Comparison of ENCODE assay signal across 9 cellular contexts in genomic region chr10:102247724-102248123, GRCh38. TPM values are rescaled to one million over a fixed set of nuclear protein-coding genes. Genes with fewer than 3 reads are reported as not detected.
A peak's percentile ranks its signal among the peaks of the same experiment; 100 is the strongest.
DNase-seq lines count a peak whose midpoint lies in the region; ATAC-seq, FAIRE-seq and TF ChIP-seq lines count a peak whose summit lies in the region.
"Had no signal": no experiment of that assay in that cellular context is flagged by ENCODE, and none has a peak within 500 bp of the region (broad histone marks: within the 10 kb centered on the region; RNA-seq: fewer than 3 reads in every experiment).

No MANE protein-coding gene starts in this region.

- H3F3A ChIP-seq in MM.1S (ENCODE audit: insufficient read depth, low read length): no peaks in the 10 kb centered on the region

- no peak for FAIRE-seq in GM12878 (lab: Jason Lieb, UNC)

- H3K9me3 ChIP-seq in Caco-2: no peaks in the 10 kb centered on the region
- no peaks in the 10 kb centered on the region for H3K9me3 ChIP-seq in MM.1S (replicated peaks; ENCODE audit: insufficient read depth, low read length)
- H3K9me3 ChIP-seq in GM12878 (replicated peaks; ENCODE audit: control insufficient read depth, insufficient read depth, low read length): no peaks in the 10 kb centered on the region
- H3K9me3 ChIP-seq in esophagus squamous epithelium: no peaks in the 10 kb centered on the region

- H3K4me2 ChIP-seq in MM.1S (ENCODE audit: low read depth, low read length) (peak overlapping the region; percentile 88), GM12878 (ENCODE audit: control insufficient read depth, insufficient read depth) (peak overlapping the region; percentile 92)

- TF ChIP-seq CTCF in Caco-2 (IDR thresholded peaks at IDR 0.05; ENCODE audit: insufficient read depth in 1 of 2, low read depth in 1 of 2, low read length in 1 of 2, severe bottlenecking in 1 of 2, unreplicated experiment in 1 of 2): no peak
- no peak for TF ChIP-seq CTCF in MM.1S (IDR thresholded peaks at IDR 0.05; ENCODE audit: low read length)
- TF ChIP-seq CTCF in GM12878 (IDR thresholded peaks at IDR 0.05 in 2 of 3, conservative IDR thresholded peaks at IDR 0.05 in 1 of 3; ENCODE audit: control insufficient read depth in 2 of 3, extremely low read depth in 1 of 3, insufficient read depth in 1 of 3, low read depth in 3 of 3, low read length in 3 of 3): no peak
- no peak for TF ChIP-seq CTCF in nephron progenitor cell (IDR thresholded peaks at IDR 0.05)
- TF ChIP-seq CTCF in omental fat pad (IDR thresholded peaks at IDR 0.05): no peak
- no peak for TF ChIP-seq CTCF in esophagus squamous epithelium (IDR thresholded peaks at IDR 0.05)

- no peaks in the 10 kb centered on the region for H3K9me2 ChIP-seq in MM.1S (replicated peaks; ENCODE audit: insufficient read depth, low read length)

- no peak for ATAC-seq in GM12878
- no peak for ATAC-seq in omental fat pad (ENCODE audit: low FRiP score)

- H3K79me2 ChIP-seq in MM.1S (ENCODE audit: low read length) (peaks cover 73% of the 10 kb centered on the region), GM12878 (ENCODE audit: control insufficient read depth, insufficient read depth, low read length) (peaks cover 62% of the 10 kb centered on the region)

- no peaks in the 10 kb centered on the region for H3K27me3 Mint-ChIP-seq in Caco-2 (ENCODE audit: insufficient read depth, unreplicated experiment)
- peaks cover 10% of the 10 kb centered on the region for H3K27me3 Mint-ChIP-seq in nephron progenitor cell (ENCODE audit: low read depth, poor library complexity)

- H2AFZ ChIP-seq in MM.1S (ENCODE audit: low read length) (no peak overlapping the region), GM12878 (ENCODE audit: control insufficient read depth, low read depth, low read length) (no peak overlapping the region)

- H3K4me3 Mint-ChIP-seq in Caco-2 (ENCODE audit: unreplicated experiment): peak overlapping the region; percentile 94
- H3K4me3 Mint-ChIP-seq in nephron progenitor cell: peak overlapping the region; percentile 99

- no peak for TF ChIP-seq RAD21 in GM12878 (IDR thresholded peaks at IDR 0.05; ENCODE audit: insufficient read depth, low read depth, low read length)

- H3K4me1 ChIP-seq in Caco-2: peaks cover 15% of the 10 kb centered on the region
- H3K4me1 ChIP-seq in MM.1S (ENCODE audit: low read length): peaks cover 22% of the 10 kb centered on the region
- H3K4me1 ChIP-seq in GM12878 (ENCODE audit: control insufficient read depth, insufficient read depth, low read length): peaks cover 4% of the 10 kb centered on the region; the same call in 1 of the 2 replicates
- peaks cover 15 to 62% (median 21%) of the 10 kb centered on the region in 3 donors for H3K4me1 ChIP-seq in esophagus squamous epithelium

- no peaks in the 10 kb centered on the region for H3K27me3 ChIP-seq in Caco-2 (replicated peaks; ENCODE audit: control insufficient read depth, insufficient read depth, low read length)
- no peaks in the 10 kb centered on the region for H3K27me3 ChIP-seq in MM.1S (replicated peaks; ENCODE audit: insufficient read depth, low read length)
- no peaks in the 10 kb centered on the region for H3K27me3 ChIP-seq in GM12878 (replicated peaks in 1 of 2; ENCODE audit: control insufficient read depth in 2 of 2, insufficient read depth in 2 of 2, low read length in 1 of 2)
- H3K27me3 ChIP-seq in esophagus squamous epithelium: no peaks in the 10 kb centered on the region

- intact Hi-C loops in Caco-2 (cut with micrococcal nuclease; ENCODE audit: unreplicated experiment): loop anchor here (5.0 kb wide), 3 partner anchors 95 to 495 kb away; partner anchors contain the start of genes NOLC1 and WBP1L
- intact Hi-C loops in GM12878 (cut with micrococcal nuclease; ENCODE audit: unreplicated experiment): no loop called here
- intact Hi-C loops in esophagus squamous epithelium (cut with DNase I): no loop called here

- peaks cover 17% of the 10 kb centered on the region for H4K20me1 ChIP-seq in MM.1S (ENCODE audit: insufficient read depth, low read length)
- H4K20me1 ChIP-seq in GM12878 (ENCODE audit: control insufficient read depth, insufficient read depth): no peaks in the 10 kb centered on the region

- TF ChIP-seq EP300 in GM12878 (IDR thresholded peaks at IDR 0.05; ENCODE audit: borderline replicate concordance in 1 of 2, control insufficient read depth in 1 of 2, low read depth in 2 of 2, low read length in 2 of 2): no peak

- H3K9me3 Mint-ChIP-seq in Caco-2 (ENCODE audit: unreplicated experiment) (no peaks in the 10 kb centered on the region), nephron progenitor cell (no peaks in the 10 kb centered on the region)

- no peak overlapping the region for H3K9ac ChIP-seq in MM.1S (ENCODE audit: low read length)
- no peak overlapping the region; the same call in 1 of the 2 replicates for H3K9ac ChIP-seq in GM12878 (ENCODE audit: control insufficient read depth, insufficient read depth, low read length)

- H3K27ac Mint-ChIP-seq in Caco-2 (ENCODE audit: unreplicated experiment) (no peak overlapping the region), nephron progenitor cell (no peak overlapping the region)

- peaks cover 38% of the 10 kb centered on the region for H3K4me1 Mint-ChIP-seq in Caco-2 (ENCODE audit: low read depth, unreplicated experiment)
- H3K4me1 Mint-ChIP-seq in nephron progenitor cell: peaks cover 37% of the 10 kb centered on the region

- in situ Hi-C loops in GM12878 (cut with MboI): no loop called here

- CTCF ChIA-PET in Caco-2 (lab: Charles Lee) (interaction anchor here (2.0 kb wide), 1 partner anchor 16 kb away, joined by 13 read pairs; no protein-coding TSS in a partner anchor), GM12878 (lab: Yijun Ruan, JAX) (interaction anchor here (0.6 to 5.1 kb wide), 12 partner anchors 11 to 677 kb away, joined by 3 to 49 read pairs (median 4); no protein-coding TSS in a partner anchor)

- SMC1A ChIA-PET in GM12878 (lab: Charles Lee; ENCODE audit: uncharacterized antibody, unreplicated experiment): interaction anchor here (0.8 to 2.2 kb wide), 7 partner anchors 12 to 102 kb away, joined by 3 to 7 read pairs (median 3); no protein-coding TSS in a partner anchor

- POLR2A ChIA-PET in Caco-2 (lab: Charles Lee): no interaction called here
- POLR2A ChIA-PET in GM12878 (lab: Charles Lee): interaction anchor here (0.5 to 1.8 kb wide), 5 partner anchors 15 to 849 kb away, joined by 3 to 6 read pairs (median 4); no protein-coding TSS in a partner anchor

- no peak for TF ChIP-seq POLR2A in GM12878 (IDR thresholded peaks at IDR 0.05; ENCODE audit: low read depth, low read length)
- no peak for TF ChIP-seq POLR2A in esophagus squamous epithelium (IDR thresholded peaks at IDR 0.05)

- no peak for DNase-seq in Caco-2
- no peak for DNase-seq in MM.1S
- no peak for DNase-seq in GM12878 (ENCODE audit: low read depth, low spot score)
- no peak for DNase-seq in nephron progenitor cell
- DNase-seq in omental fat pad (ENCODE audit: low spot score): no peak
- no peak for DNase-seq in esophagus squamous epithelium (lab: John Stamatoyannopoulos, UW)
- no peak for DNase-seq in NCI-H2227 treated with DMSO at 0.1 percent for 48 hours (lab: John Stamatoyannopoulos, UW)
- DNase-seq: GF-D8, hippocampal formation had no signal

- RAD21 ChIA-PET in GM12878 (lab: Charles Lee; ENCODE audit: unreplicated experiment): interaction anchor here (0.5 to 1.5 kb wide), 6 partner anchors 14 to 1249 kb away, joined by 3 to 16 read pairs (median 4); no protein-coding TSS in a partner anchor

- H3K36me3 ChIP-seq in Caco-2 (ENCODE audit: control insufficient read depth, insufficient read depth, low read length) (no peaks in the 10 kb centered on the region), MM.1S (replicated peaks; ENCODE audit: insufficient read depth, low read length) (no peaks in the 10 kb centered on the region), GM12878 (ENCODE audit: control insufficient read depth in 2 of 2, insufficient read depth in 2 of 2, low read length in 1 of 2) (0 out of 4 replicates have a peak, but pooled peaks cover 0 to 5% of the 10 kb centered on the region in 2 experiments), esophagus squamous epithelium (peaks cover 0 to 16% (median 5%) of the 10 kb centered on the region in 3 donors)

- BruUV-seq in Caco-2 (replicated peaks; lab: Mats Ljungman, UMichigan) (no TSS peak), GM12878 (replicated peaks; lab: Mats Ljungman, UMichigan) (no TSS peak)

- H3K27ac ChIP-seq in MM.1S (ENCODE audit: low read length) (no peak overlapping the region), GM12878 (ENCODE audit: control insufficient read depth, insufficient read depth) (no peak overlapping the region), esophagus squamous epithelium (no peak overlapping the region)

- H3K36me3 Mint-ChIP-seq in Caco-2 (ENCODE audit: insufficient read depth, unreplicated experiment) (peaks cover 16% of the 10 kb centered on the region), nephron progenitor cell (ENCODE audit: low read depth) (peaks cover 17% of the 10 kb centered on the region)

- no peak overlapping the region for H3K4me3 ChIP-seq in Caco-2 (ENCODE audit: low read depth, low read length)
- peak overlapping the region; percentile 78; the same call in 1 of the 2 replicates for H3K4me3 ChIP-seq in MM.1S (ENCODE audit: low read length)
- H3K4me3 ChIP-seq in GM12878: peak overlapping the region; percentile 86
- no peak overlapping the region for H3K4me3 ChIP-seq in esophagus squamous epithelium

RNA-seq across cellular contexts. Expression of gene GBF1, which starts 2.4 kb away (rescaled TPM):
- total RNA-seq in Caco-2 (2022) (69.1 and 69.8 TPM in 2 replicates), GM12878 (2014; rRNA removed) (21.4 and 23.0 TPM in 2 replicates), GM12878 (2014; rRNA removed; fragmentation: Illumina TruSeq; extraction: Trizol) (13.3 and 13.8 TPM in 2 replicates), GM12878 (2021) (38.8 and 42.0 TPM in 2 replicates), omental fat pad (10 to 100 TPM; 28.1 to 34.9 (median 31.6) TPM), esophagus squamous epithelium (10 to 100 TPM; 22.5 to 39.0 (median 28.6) TPM)
- total RNA-seq in GM12878 (2013; cell fraction: nucleolus; rRNA removed): 47.9 and 50.1 TPM in 2 replicates
- 23.0 TPM for polyA plus RNA-seq in GM12878 (2011; ENCODE audit: low read depth)
- polyA plus RNA-seq in GM12878 (2011; rRNA removed) (6.5 and 20.7 TPM in 2 replicates), GM12878 (2014; fragmentation: Illumina TruSeq; extraction: Trizol) (25.5 and 30.4 TPM in 2 replicates), GM12878 (2014; fragmentation: Nextera tagmentation; extraction: Ambion mirVana) (1 to 10 TPM in 1 of 2 experiments, under 1 TPM in 1; 0.82 to 1.2 TPM), GM12878 (2014; rRNA removed) (19.6 and 24.3 TPM in 2 replicates), GM12878 (2016; fragmentation: Nextera tagmentation; extraction: Ambion mirVana) (10 to 100 TPM; 29.5 to 35.6 TPM)
- polyA plus RNA-seq in GM12878 (2011; cell fraction: cytosol; rRNA removed): 15.0 and 20.8 TPM in 2 replicates
- polyA plus RNA-seq in GM12878 (2011; cell fraction: nucleus; rRNA removed): 46.7 and 52.1 TPM in 2 replicates
- polyA plus RNA-seq in GM12878 (2012): 29.0 and 31.0 TPM in 2 replicates
- polyA minus RNA-seq in GM12878 (2011; rRNA and poly(A)+ RNA removed): 30.3 and 46.3 TPM in 2 replicates
- polyA minus RNA-seq in GM12878 (2011; cell fraction: cytosol; rRNA and poly(A)+ RNA removed): 16.7 and 19.4 TPM in 2 replicates
- 38.2 and 44.3 TPM in 2 replicates for polyA minus RNA-seq in GM12878 (2011; cell fraction: nucleus; rRNA and poly(A)+ RNA removed)

RNA-seq across cellular contexts. Expression of gene PITX3, which starts 6.4 kb away (rescaled TPM):
- not detected in 2 replicates for total RNA-seq in Caco-2 (2022)
- not detected in 2 replicates for total RNA-seq in GM12878 (2013; cell fraction: nucleolus; rRNA removed)
- total RNA-seq in GM12878 (2014; rRNA removed): not detected in 2 replicates
- total RNA-seq in GM12878 (2014; rRNA removed; fragmentation: Illumina TruSeq; extraction: Trizol): not detected in 2 replicates
- not detected in 2 replicates for total RNA-seq in GM12878 (2021)
- polyA plus RNA-seq in GM12878 (2011; ENCODE audit: low read depth): not detected
- not detected in 2 replicates for polyA plus RNA-seq in GM12878 (2011; rRNA removed)
- not detected in 2 replicates for polyA plus RNA-seq in GM12878 (2011; cell fraction: cytosol; rRNA removed)
- not detected in 2 replicates for polyA plus RNA-seq in GM12878 (2011; cell fraction: nucleus; rRNA removed)
- not detected in 2 replicates for polyA plus RNA-seq in GM12878 (2012)
- not detected in 2 replicates for polyA plus RNA-seq in GM12878 (2014; fragmentation: Illumina TruSeq; extraction: Trizol)
- not detected for polyA plus RNA-seq in GM12878 (2014; fragmentation: Nextera tagmentation; extraction: Ambion mirVana)
- polyA plus RNA-seq in GM12878 (2014; rRNA removed): not detected in 2 replicates
- polyA plus RNA-seq in GM12878 (2016; fragmentation: Nextera tagmentation; extraction: Ambion mirVana): not detected
- not detected in 2 replicates for polyA minus RNA-seq in GM12878 (2011; rRNA and poly(A)+ RNA removed)
- polyA minus RNA-seq in GM12878 (2011; cell fraction: cytosol; rRNA and poly(A)+ RNA removed): not detected in 2 replicates
- not detected in 2 replicates for polyA minus RNA-seq in GM12878 (2011; cell fraction: nucleus; rRNA and poly(A)+ RNA removed)
- total RNA-seq in omental fat pad: under 1 TPM in 2 of 4 donors, not detected in 2; 0.36 to 0.37 TPM
- total RNA-seq in esophagus squamous epithelium: not detected

RNA-seq across cellular contexts. Expression of gene ELOVL3, which starts 21.6 kb away (rescaled TPM):
- total RNA-seq in Caco-2 (2022) (1.4 and 2.2 TPM in 2 replicates), GM12878 (2014; rRNA removed) (0.11 TPM in 1 of 2 replicates, not detected in the other), GM12878 (2014; rRNA removed; fragmentation: Illumina TruSeq; extraction: Trizol) (not detected in 2 replicates), GM12878 (2021) (not detected in 2 replicates), omental fat pad (1 to 10 TPM in 3 of 4 donors, under 1 TPM in 1; 0.72 to 4.6 (median 2.1) TPM), esophagus squamous epithelium (not detected)
- total RNA-seq in GM12878 (2013; cell fraction: nucleolus; rRNA removed): not detected in 2 replicates
- polyA plus RNA-seq in GM12878 (2011; ENCODE audit: low read depth): not detected
- polyA plus RNA-seq in GM12878 (2011; rRNA removed) (0.09 and 0.10 TPM in 2 replicates), GM12878 (2014; fragmentation: Illumina TruSeq; extraction: Trizol) (not detected in 2 replicates), GM12878 (2014; fragmentation: Nextera tagmentation; extraction: Ambion mirVana) (not detected), GM12878 (2014; rRNA removed) (0.09 TPM in 1 of 2 replicates, not detected in the other), GM12878 (2016; fragmentation: Nextera tagmentation; extraction: Ambion mirVana) (under 1 TPM in 1 of 2 experiments, not detected in 1; 0.18 TPM)
- polyA plus RNA-seq in GM12878 (2011; cell fraction: cytosol; rRNA removed): 0.08 and 0.09 TPM in 2 replicates
- 0.07 TPM in 1 of 2 replicates, not detected in the other for polyA plus RNA-seq in GM12878 (2011; cell fraction: nucleus; rRNA removed)
- polyA plus RNA-seq in GM12878 (2012): 0.08 TPM in 1 of 2 replicates, not detected in the other
- not detected in 2 replicates for polyA minus RNA-seq in GM12878 (2011; rRNA and poly(A)+ RNA removed)
- polyA minus RNA-seq in GM12878 (2011; cell fraction: cytosol; rRNA and poly(A)+ RNA removed): not detected in 2 replicates
- polyA minus RNA-seq in GM12878 (2011; cell fraction: nucleus; rRNA and poly(A)+ RNA removed): not detected in 2 replicates

Comparison
In these comparisons a context has a peak if more than half of its experiments do, and no peak if none do; other contexts are left out.
1. H3K4me3 ChIP-seq: peak in MM.1S (single experiment) and GM12878 (single experiment); none in Caco-2 (single experiment) and esophagus squamous epithelium (0 of 4).